In the genomic region with DNA sequence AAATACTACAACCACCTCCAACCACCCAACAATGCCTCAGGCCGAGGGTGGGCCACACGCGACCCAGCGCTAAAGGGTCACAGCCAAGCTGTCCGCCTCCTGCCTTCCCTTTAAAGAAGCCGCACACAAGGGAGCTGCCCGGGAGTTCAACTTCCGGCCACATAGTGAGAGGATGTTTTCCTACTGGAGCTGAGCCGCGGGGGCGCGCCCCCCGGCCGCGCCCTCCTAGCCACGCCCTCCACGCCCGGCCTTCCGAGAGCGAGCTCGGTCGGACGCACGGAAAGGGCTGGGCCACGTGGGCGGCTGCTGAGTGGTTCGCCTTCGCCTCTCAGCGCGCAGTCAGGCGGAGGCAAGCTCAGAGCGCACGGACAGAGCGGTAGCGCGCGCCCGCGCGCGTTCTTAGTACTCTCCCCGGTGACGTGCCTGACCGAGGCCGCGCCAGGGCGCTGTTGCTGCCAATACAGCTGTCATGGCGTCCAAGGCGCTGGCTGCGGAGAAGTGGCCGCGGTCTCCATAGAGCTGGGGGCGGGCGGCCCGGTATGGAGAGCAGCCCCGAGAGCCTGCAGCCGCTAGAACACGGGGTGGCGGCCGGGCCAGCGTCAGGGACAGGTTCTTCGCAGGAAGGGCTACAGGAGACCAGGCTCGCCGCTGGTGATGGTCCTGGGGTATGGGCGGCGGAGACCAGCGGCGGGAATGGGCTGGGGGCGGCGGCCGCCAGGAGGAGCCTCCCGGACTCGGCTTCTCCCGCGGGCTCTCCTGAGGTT, we compare ENCODE assay signal across 8 cellular contexts. TPM values are rescaled to one million over a fixed set of nuclear protein-coding genes. Genes with fewer than 3 reads are reported as not detected.
DNase-seq lines count a peak whose midpoint lies in the region; ATAC-seq and TF ChIP-seq lines count a peak whose summit lies in the region.

MINDY2 (plus strand) TSS at position 446 of the 764 bp plus-strand sequence; CDS start at position 540, 94 bp downstream.

- peaks cover 10 to 14% of the 10 kb centered on the region in 2 donors for H3K4me1 Mint-ChIP-seq in natural killer cell treated with Interleukin-12 subunit alpha and Interleukin-12 subunit beta and Interleukin-15 and Interleukin-18, amount 100 ng/mL, for 72 hours (ENCODE audit: low read depth in 2 of 2)

- H3K4me3 Mint-ChIP-seq in natural killer cell treated with Interleukin-12 subunit alpha and Interleukin-12 subunit beta and Interleukin-15 and Interleukin-18, amount 100 ng/mL, for 72 hours, result no peak within 1 kb of the TSS

- no peaks in the 10 kb centered on the region for H3K36me3 ChIP-seq in H7 (replicated peaks; ENCODE audit: control insufficient read depth, insufficient read depth, low read length)

- peak within 1 kb of the TSS; percentile 93 for H3K4me3 ChIP-seq in H7 (ENCODE audit: insufficient read depth, low read depth, low read length)
- H3K4me3 ChIP-seq in fibroblast of pulmonary artery (replicated peaks; ENCODE audit: low read depth, low read length), result peak within 1 kb of the TSS; percentile 92

- peak within 1 kb of the TSS; percentile 67 to 84 for H3K27ac Mint-ChIP-seq in natural killer cell treated with Interleukin-12 subunit alpha and Interleukin-12 subunit beta and Interleukin-15 and Interleukin-18, amount 100 ng/mL, for 72 hours

- in situ Hi-C loops in G401 (cut with HindIII; ENCODE audit: low sequenced_read_pairs), result no loop called here

- no peaks in the 10 kb centered on the region for H3K36me3 Mint-ChIP-seq in natural killer cell treated with Interleukin-12 subunit alpha and Interleukin-12 subunit beta and Interleukin-15 and Interleukin-18, amount 100 ng/mL, for 72 hours

- TF ChIP-seq CTCF in fibroblast of pulmonary artery (IDR thresholded peaks at IDR 0.05; ENCODE audit: low read length, missing control alignments), result no peak

- H3K9me3 Mint-ChIP-seq in natural killer cell treated with Interleukin-12 subunit alpha and Interleukin-12 subunit beta and Interleukin-15 and Interleukin-18, amount 100 ng/mL, for 72 hours, result no peaks in the 10 kb centered on the region

- no peaks in the 10 kb centered on the region for H3K27me3 Mint-ChIP-seq in natural killer cell treated with Interleukin-12 subunit alpha and Interleukin-12 subunit beta and Interleukin-15 and Interleukin-18, amount 100 ng/mL, for 72 hours

- no peaks in the 10 kb centered on the region for H3K27me3 ChIP-seq in H7 (ENCODE audit: control insufficient read depth, insufficient read depth, low read length)

- peak; percentile 99 for ATAC-seq in natural killer cell treated with Interleukin-12 subunit alpha and Interleukin-12 subunit beta and Interleukin-15 and Interleukin-18, amount 100 ng/mL, for 72 hours
- peak; percentile 99 for ATAC-seq in stimulated activated naive CD8-positive, alpha-beta T cell treated with anti-CD3 and anti-CD28 coated beads, Interleukin-15, Interleukin-2, amounts not matched to agents 100 U/mL and 50 U/mL, for 24 hours

- DNase-seq in G401 (ENCODE audit: low spot score), result peak; percentile 98
- DNase-seq in H7, result peak; percentile 96
- DNase-seq in M059J (ENCODE audit: low read depth), result peak; percentile 97
- DNase-seq in SHP77 (lab: John Stamatoyannopoulos, UW), result peak; percentile 97
- peak; percentile 91 for DNase-seq in activated effector memory CD4-positive, alpha-beta T cell treated with Interleukin-2 at 50 U/mL for 16 hours
- DNase-seq in fibroblast of pulmonary artery (ENCODE audit: low read depth), result peak; percentile 99
- DNase-seq in natural killer cell treated with Interleukin-12 subunit alpha and Interleukin-12 subunit beta and Interleukin-15 and Interleukin-18, amount 100 ng/mL, for 72 hours (ENCODE audit: low spot score), result peak; percentile 98
- DNase-seq in stimulated activated naive CD8-positive, alpha-beta T cell treated with anti-CD3 and anti-CD28 coated beads, Interleukin-15, Interleukin-2, amounts not matched to agents 100 U/mL and 50 U/mL, for 24 hours, result peak; percentile 96

RNA-seq across cellular contexts. Expression of gene MINDY2, which starts in this region (rescaled TPM):
- 6.0 and 10.3 TPM in 2 replicates for total RNA-seq in G401 (2014; rRNA removed; shearing (Covaris generic))
- 13.2 and 17.2 TPM in 2 replicates for total RNA-seq in H7 (2014; rRNA removed; shearing (Covaris generic))
- 4.5 and 5.6 TPM in 2 replicates for total RNA-seq in M059J (2014; rRNA removed; shearing (Covaris generic))
- 10 to 100 TPM; 11.9 to 15.1 TPM for total RNA-seq in natural killer cell treated with Interleukin-12 subunit alpha and Interleukin-12 subunit beta and Interleukin-15 and Interleukin-18, amount 100 ng/mL, for 72 hours

Comparison
In these comparisons a context has a peak if more than half of its experiments do, and no peak if none do; other contexts are left out.
1. Peak in every context shown above with its lines: DNase-seq, ATAC-seq and H3K4me3 ChIP-seq.